Comparison of ENCODE assay signal across 8 cellular contexts in the genomic region with DNA sequence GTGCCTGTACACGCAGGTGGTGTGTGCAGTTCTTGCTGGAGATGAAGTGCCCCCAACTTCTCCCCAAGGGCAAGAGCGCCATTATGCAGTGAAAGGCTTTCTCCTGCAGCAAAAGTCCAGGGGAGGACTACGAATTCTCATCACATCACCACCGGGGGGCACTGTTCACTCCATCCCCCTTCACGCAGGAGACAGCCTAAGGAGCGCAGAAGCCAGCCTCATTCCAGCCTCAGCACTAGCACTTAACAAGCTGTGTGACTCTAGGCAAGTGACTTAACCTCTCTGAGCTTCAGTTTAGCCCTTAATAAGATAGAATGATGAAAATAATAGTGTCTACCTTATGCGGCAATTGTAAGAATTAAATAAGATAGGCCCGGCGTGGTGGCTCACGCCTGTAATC. TPM values are rescaled to one million over a fixed set of nuclear protein-coding genes. Genes with fewer than 3 reads are reported as not detected.
DNase-seq lines count a peak whose midpoint lies in the region; ATAC-seq and TF ChIP-seq lines count a peak whose summit lies in the region.

No MANE protein-coding gene starts in this region.

- H3K36me3 ChIP-seq in CD8-positive, alpha-beta memory T cell (ENCODE audit: insufficient read depth, low read length): peaks cover 14% of the 10 kb centered on the region
- H3K36me3 ChIP-seq in sigmoid colon: peaks cover 0 to 17% (median 10%) of the 10 kb centered on the region in 4 donors

- no peaks in the 10 kb centered on the region for H3K27me3 Mint-ChIP-seq in CD8-positive, alpha-beta memory T cell
- H3K27me3 Mint-ChIP-seq in HFFc6 (ENCODE audit: insufficient read depth) (peaks cover 3% of the 10 kb centered on the region), glutamatergic neuron (ENCODE audit: unreplicated experiment) (peaks cover 7% of the 10 kb centered on the region)

- peak; percentile 40 to 75 (median 45) for DNase-seq in CD8-positive, alpha-beta memory T cell
- DNase-seq in HFFc6 (peak; percentile 9), RKO (ENCODE audit: low spot score) (peak; percentile 29), glutamatergic neuron (peak; percentile 87), sigmoid colon (no peak)
- DNase-seq in activated effector memory CD4-positive, alpha-beta T cell treated with anti-CD3 and anti-CD28 coated beads, Interleukin-2, amount 50 U/mL, for 16 hours: peak; percentile 86
- peak; percentile 78 for DNase-seq in stimulated activated CD4-positive, alpha-beta T cell treated with anti-CD3 and anti-CD28 coated beads, Interleukin-15, amount 100 ng/mL, for 24 hours

- intact Hi-C loops in sigmoid colon (cut with DNase I): loop anchor here (5.0 kb wide), 1 partner anchor 33 kb away; a partner anchor contains a TSS

- H3K27ac ChIP-seq in CD8-positive, alpha-beta memory T cell (ENCODE audit: low read depth, low read length): no peak overlapping the region
- H3K27ac ChIP-seq in sigmoid colon: no peak overlapping the region

- peak overlapping the region; percentile 11 to 99 (median 74) for H3K27ac Mint-ChIP-seq in CD8-positive, alpha-beta memory T cell
- no peak overlapping the region for H3K27ac Mint-ChIP-seq in HFFc6
- H3K27ac Mint-ChIP-seq in glutamatergic neuron (ENCODE audit: unreplicated experiment): peak overlapping the region; percentile 64

- no peak for TF ChIP-seq POLR2A in sigmoid colon (IDR thresholded peaks at IDR 0.05)

- POLR2A ChIA-PET in CD8-positive, alpha-beta memory T cell (lab: Charles Lee): interaction anchor here (0.6 to 1.2 kb wide), 4 partner anchors 19 to 73 kb away, joined by 3 to 6 read pairs (median 4); no protein-coding TSS in a partner anchor

- peak; percentile 75 for TF ChIP-seq CTCF in HFFc6 (IDR thresholded peaks at IDR 0.05)
- peak; percentile 75 for TF ChIP-seq CTCF in glutamatergic neuron (IDR thresholded peaks at IDR 0.05; ENCODE audit: partially characterized antibody, unreplicated experiment)
- peak in 2 of 4 experiments; percentile 35 to 44 for TF ChIP-seq CTCF in sigmoid colon (IDR thresholded peaks at IDR 0.05)

- H3K9me3 ChIP-seq in CD8-positive, alpha-beta memory T cell (ENCODE audit: low read length): no peaks in the 10 kb centered on the region
- no peaks in the 10 kb centered on the region for H3K9me3 ChIP-seq in sigmoid colon

- H3K4me1 Mint-ChIP-seq in CD8-positive, alpha-beta memory T cell: peaks cover 72 to 94% (median 75%) of the 10 kb centered on the region in 3 donors
- H3K4me1 Mint-ChIP-seq in HFFc6 (ENCODE audit: low read depth): no peaks in the 10 kb centered on the region
- H3K4me1 Mint-ChIP-seq in glutamatergic neuron (ENCODE audit: low read depth, unreplicated experiment): peaks cover 52% of the 10 kb centered on the region

- peaks cover 78% of the 10 kb centered on the region for H3K4me1 ChIP-seq in CD8-positive, alpha-beta memory T cell (ENCODE audit: insufficient read depth, low read length)
- peaks cover 0 to 97% (median 85%) of the 10 kb centered on the region in 4 donors for H3K4me1 ChIP-seq in sigmoid colon

- peaks cover 0 to 60% (median 4%) of the 10 kb centered on the region in 3 donors for H3K36me3 Mint-ChIP-seq in CD8-positive, alpha-beta memory T cell
- H3K36me3 Mint-ChIP-seq in HFFc6 (ENCODE audit: low read depth) (no peaks in the 10 kb centered on the region), glutamatergic neuron (ENCODE audit: unreplicated experiment) (no peaks in the 10 kb centered on the region)

- WGBS in sigmoid colon, 2 donors: 70 to 72% methylated on average over 10 of the region's 10 CpGs

- CTCF ChIA-PET in CD8-positive, alpha-beta memory T cell (lab: Charles Lee): interaction anchor here (0.8 to 3.6 kb wide), 22 partner anchors 8 to 72 kb away, joined by 3 to 29 read pairs (median 5); no protein-coding TSS in a partner anchor

- peak overlapping the region in 2 of 7 donors; percentile 59 to 61 for H3K4me3 Mint-ChIP-seq in CD8-positive, alpha-beta memory T cell
- H3K4me3 Mint-ChIP-seq in HFFc6: no peak overlapping the region
- H3K4me3 Mint-ChIP-seq in glutamatergic neuron (ENCODE audit: unreplicated experiment): peak overlapping the region; percentile 15

- no peak overlapping the region for H3K4me3 ChIP-seq in CD8-positive, alpha-beta memory T cell (ENCODE audit: low read length)
- H3K4me3 ChIP-seq in sigmoid colon: no peak overlapping the region

- no peaks in the 10 kb centered on the region for H3K9me3 Mint-ChIP-seq in CD8-positive, alpha-beta memory T cell
- H3K9me3 Mint-ChIP-seq in HFFc6 (no peaks in the 10 kb centered on the region), glutamatergic neuron (ENCODE audit: unreplicated experiment) (peaks cover 8% of the 10 kb centered on the region)

- TF ChIP-seq EP300 in sigmoid colon (IDR thresholded peaks at IDR 0.05): no peak

- no peaks in the 10 kb centered on the region for H3K27me3 ChIP-seq in CD8-positive, alpha-beta memory T cell (ENCODE audit: insufficient read depth, low read length, poor library complexity, severe bottlenecking)
- no peaks in the 10 kb centered on the region for H3K27me3 ChIP-seq in sigmoid colon

- ATAC-seq in GM21447 (IDR thresholded peaks at IDR 0.05; ENCODE audit: unreplicated experiment): no peak

RNA-seq across cellular contexts. Expression of a gene that starts 32.3 kb away (rescaled TPM):
- 10 to 100 TPM; 77.9 to 80.7 TPM for total RNA-seq in CD8-positive, alpha-beta memory T cell
- polyA plus RNA-seq in CD8-positive, alpha-beta memory T cell: 19.4 TPM
- 1 to 10 TPM; 3.5 to 5.2 (median 4.5) TPM for total RNA-seq in HFFc6 (2021; fragmentation: NEBNext Ultra II Directional; extraction: Animal tissue kit (Norgen Biotek cat#: 25700))
- total RNA-seq in glutamatergic neuron (ENCODE audit: unreplicated experiment) (175 TPM), sigmoid colon (10 to 100 TPM; 16.4 to 30.2 (median 18.3) TPM)
- 10 to 100 TPM in 1 of 3 donors, 1 to 10 TPM in 2; 4.4 to 21.1 (median 4.8) TPM for polyA plus RNA-seq in sigmoid colon
